In the genomic region with DNA sequence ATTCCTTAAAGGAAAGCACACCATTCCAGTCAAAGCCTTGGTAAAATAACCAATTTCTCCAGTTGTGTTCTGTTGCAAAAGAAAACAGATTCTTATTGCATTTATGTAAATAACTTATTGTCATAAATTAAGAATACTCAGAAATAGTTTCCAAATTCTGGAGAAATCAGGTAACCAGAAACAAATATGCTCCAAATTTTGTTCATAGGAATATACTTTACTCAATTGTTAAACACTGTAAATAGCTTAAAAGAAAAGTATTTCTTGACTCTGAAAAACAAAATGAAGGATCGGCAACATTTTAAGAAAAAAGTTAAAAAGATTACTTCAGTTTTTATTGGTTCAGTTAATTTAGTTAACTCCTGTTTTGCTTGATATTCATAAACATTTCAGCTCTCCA, we compare ENCODE assay signal across 29 cellular contexts.
"Had no signal": no experiment of that assay in that cellular context is flagged by ENCODE, and none has a peak within 500 bp of the region (broad histone marks: within the 10 kb centered on the region; RNA-seq: fewer than 3 reads in every experiment).

No MANE protein-coding gene starts in this region.

- H3K9me3 ChIP-seq: esophagus squamous epithelium had no signal

- H3K4me1 ChIP-seq: esophagus squamous epithelium had no signal

- H3K36me3 ChIP-seq: brain microvascular endothelial cell, esophagus squamous epithelium, WERI-Rb-1 had no signal

- ATAC-seq: activated CD4-positive, CD25-positive, alpha-beta regulatory T cell treated with anti-CD3 and anti-CD28 coated beads, Interleukin-2, amount 50 U/mL, for 24 hours; activated CD8-positive, alpha-beta T cell treated with anti-CD3 and anti-CD28 coated beads for 36 hours; activated T-cell treated with anti-CD3 and anti-CD28 coated beads, Interleukin-2, amount 50 U/mL, for 4 hours; activated T-helper 17 cell treated with anti-CD3 and anti-CD28 coated beads, Interleukin-2, amount 50 U/mL, for 72 hours had no signal

- H3K4me3 ChIP-seq: esophagus squamous epithelium had no signal

- DNase-seq: activated B cell treated with CpG ODN at 0.5 μM for 24 hours; activated CD4-positive, alpha-beta T cell treated with anti-CD3 and anti-CD28 coated beads for 48 hours; activated CD4-positive, alpha-beta T cell treated with anti-CD3 and anti-CD28 coated beads, Interleukin-2, amount 50 U/mL, for 1 hour; activated CD4-positive, alpha-beta T cell treated with anti-CD3 and anti-CD28 coated beads, Interleukin-2, amount 50 U/mL, for 48 hours; activated CD8-positive, alpha-beta memory T cell treated with anti-CD3 and anti-CD28 coated beads for 24 hours; activated CD8-positive, alpha-beta T cell treated with anti-CD3 and anti-CD28 coated beads for 36 hours; activated effector memory CD4-positive, alpha-beta T cell treated with Interleukin-2 at 50 U/mL for 16 hours; activated gamma-delta T cell treated with Interleukin-2 at 50 U/mL for 16 hours; activated naive CD4-positive, alpha-beta T cell treated with anti-CD3 and anti-CD28 coated beads, Interleukin-2, amount 50 U/mL, for 16 hours; activated naive CD4-positive, alpha-beta T cell treated with Interleukin-2 at 50 U/mL for 16 hours; activated T-cell treated with anti-CD3 and anti-CD28 coated beads, Interleukin-2, amount 50 U/mL, for 4 hours; amniotic stem cell; anterior cingulate cortex; brain microvascular endothelial cell; cortex of kidney; dermis blood vessel endothelial cell; effector CD4-positive, alpha-beta T cell; esophagus squamous epithelium; foreskin melanocyte; head of caudate nucleus; T-helper 9 cell; WERI-Rb-1 had no signal

- H3K27ac ChIP-seq: brain microvascular endothelial cell, epithelial cell of prostate, esophagus squamous epithelium, WERI-Rb-1 had no signal

- H3K27me3 ChIP-seq: brain microvascular endothelial cell, esophagus squamous epithelium had no signal

- FAIRE-seq: astrocyte, bronchial epithelial cell, endometrium, endothelial cell of umbilical vein had no signal
